17 cellular contexts compared by ENCODE assay signal in the genomic region with DNA sequence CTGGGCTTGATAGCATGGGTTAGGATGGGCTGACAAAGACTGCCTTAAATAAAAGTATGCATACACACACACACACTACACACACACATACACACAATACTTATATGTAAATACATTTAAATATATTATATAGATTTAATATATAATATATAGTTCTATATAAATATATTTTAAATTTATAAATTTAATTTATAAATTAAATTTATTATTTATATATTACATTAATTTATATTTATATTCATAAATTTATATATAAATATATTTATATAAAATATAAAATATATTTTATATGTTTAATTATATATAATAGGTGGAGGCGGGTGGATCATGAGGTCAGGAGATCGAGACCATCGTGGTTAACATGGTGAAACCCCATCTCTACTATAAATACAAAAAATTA.
"Had no signal": no experiment of that assay in that cellular context is flagged by ENCODE, and none has a peak within 500 bp of the region (broad histone marks: within the 10 kb centered on the region; RNA-seq: fewer than 3 reads in every experiment).

No MANE protein-coding gene starts in this region.

- H3K4me3 ChIP-seq: SJSA1, SK-N-MC had no signal

- H3K27me3 ChIP-seq: SJSA1 had no signal

- H3K27ac ChIP-seq: SJSA1, SK-N-MC had no signal

- H3K9me3 ChIP-seq: SJSA1 had no signal

- DNase-seq: KBM-7, NCI-H1092, NCI-H1105 treated with DMSO at 0.1 percent for 48 hours, NCI-H1417 treated with DMSO at 0.1 percent for 48 hours, NCI-H146, NCI-H1694 treated with DMSO at 0.1 percent for 48 hours, NCI-H1930, NCI-H2081, NCI-H2107, NCI-H2227 treated with DMSO at 0.1 percent for 48 hours, NCI-H524, NCI-H69, NCI-H774, Right ventricle myocardium superior, SIG-M5 had no signal
